1 cellular context compared by ENCODE assay signal in the genomic region with DNA sequence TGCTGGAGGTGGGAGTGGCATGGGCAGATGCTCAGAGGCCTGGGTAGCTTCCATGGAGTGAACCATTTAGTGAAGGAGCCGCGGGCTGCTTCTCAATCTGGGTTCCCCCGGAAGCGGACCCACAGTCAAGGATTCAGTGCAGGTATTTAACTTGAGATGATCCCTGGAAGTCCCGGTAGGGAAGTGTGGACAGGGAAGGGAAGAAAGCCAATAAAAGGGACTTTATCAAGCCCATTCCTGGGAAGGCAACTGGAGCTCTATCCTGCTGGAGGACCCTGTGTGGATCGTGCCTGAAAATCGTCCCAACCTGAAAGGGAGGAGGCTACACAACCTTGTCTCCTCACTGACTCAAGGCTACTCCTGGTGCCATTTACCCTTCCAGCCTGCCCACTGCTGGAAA.
TF ChIP-seq lines count a peak whose summit lies in the region.

No MANE protein-coding gene starts in this region.

TF ChIP-seq in H1, 55 proteins besides CTCF, POLR2A, EP300 and RAD21:
- no peak for TF ChIP-seq KDM4A (IDR thresholded peaks at IDR 0.05; ENCODE audit: low read depth, low read length, severe bottlenecking)
- TF ChIP-seq YY1 (IDR thresholded peaks at IDR 0.05; ENCODE audit: low read depth, low read length) = no peak
- no peak for TF ChIP-seq RNF2 (IDR thresholded peaks at IDR 0.05; ENCODE audit: borderline replicate concordance, low read depth, low read length, missing control alignments, poor library complexity, severe bottlenecking)
- no peak for TF ChIP-seq TAF1 (IDR thresholded peaks at IDR 0.05; ENCODE audit: low read depth, low read length)
- TF ChIP-seq KDM1A (IDR thresholded peaks at IDR 0.05; ENCODE audit: borderline replicate concordance, low read length) = no peak
- no peak for TF ChIP-seq NANOG (IDR thresholded peaks at IDR 0.05; ENCODE audit: insufficient read depth, low read depth, low read length, poor library complexity, severe bottlenecking)
- no peak for TF ChIP-seq SP2 (IDR thresholded peaks at IDR 0.05; ENCODE audit: low read length)
- no peak for TF ChIP-seq SP4 (IDR thresholded peaks at IDR 0.05; ENCODE audit: low read length)
- TF ChIP-seq CHD1 (IDR thresholded peaks at IDR 0.05; ENCODE audit: low read depth, low read length) = no peak
- no peak for TF ChIP-seq RXRA (IDR thresholded peaks at IDR 0.05; ENCODE audit: insufficient read depth, low read depth, low read length)
- TF ChIP-seq CBX8 (IDR thresholded peaks at IDR 0.05; ENCODE audit: borderline replicate concordance, low read depth, low read length) = no peak
- TF ChIP-seq, protein P1, sequence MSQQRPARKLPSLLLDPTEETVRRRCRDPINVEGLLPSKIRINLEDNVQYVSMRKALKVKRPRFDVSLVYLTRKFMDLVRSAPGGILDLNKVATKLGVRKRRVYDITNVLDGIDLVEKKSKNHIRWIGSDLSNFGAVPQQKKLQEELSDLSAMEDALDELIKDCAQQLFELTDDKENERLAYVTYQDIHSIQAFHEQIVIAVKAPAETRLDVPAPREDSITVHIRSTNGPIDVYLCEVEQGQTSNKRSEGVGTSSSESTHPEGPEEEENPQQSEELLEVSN (IDR thresholded peaks at IDR 0.05) = no peak
- TF ChIP-seq SIX5 (IDR thresholded peaks at IDR 0.05; ENCODE audit: low read depth, low read length) = no peak
- TF ChIP-seq JUND (IDR thresholded peaks at IDR 0.05; ENCODE audit: low read length) = no peak
- TF ChIP-seq TEAD4 (IDR thresholded peaks at IDR 0.05; ENCODE audit: low read depth, low read length) = no peak
